23 cellular contexts compared by ENCODE assay signal in genomic region chr12:116204785-116205184, GRCh38.
"Had no signal": no experiment of that assay in that cellular context is flagged by ENCODE, and none has a peak within 500 bp of the region (broad histone marks: within the 10 kb centered on the region; RNA-seq: fewer than 3 reads in every experiment).

No MANE protein-coding gene starts in this region.

- H3K27me3 ChIP-seq: breast epithelium, heart left ventricle, pancreas, testis, vagina had no signal

- H3K9me3 Mint-ChIP-seq: activated naive CD8-positive, alpha-beta T cell treated with anti-CD3 and anti-CD28 coated beads for 36 hours; activated T-cell treated with anti-CD3 and anti-CD28 coated beads, Interleukin-2, amount 50 U/mL, for 4 hours; activated T-helper 2 cell treated with anti-CD3 and anti-CD28 coated beads, Interferon-gamma antibody, Interleukin-2, Interleukin-4, amounts not matched to agents 10 μg/mL and 5 μg/mL and 100 μg/mL, durations not matched to agents 14 hours and 24 hours and 36 hours; natural killer cell treated with Interleukin-12 subunit alpha and Interleukin-12 subunit beta and Interleukin-15 and Interleukin-18, amount 100 ng/mL, for 72 hours; type B pancreatic cell had no signal

- DNase-seq: activated CD4-positive, alpha-beta T cell treated with anti-CD3 and anti-CD28 coated beads, Interleukin-2, amount 50 U/mL, for 48 hours; activated CD8-positive, alpha-beta memory T cell treated with anti-CD3 and anti-CD28 coated beads, Interleukin-2, amount 50 U/mL, for 48 hours; activated naive CD4-positive, alpha-beta T cell treated with Interleukin-2 at 50 U/mL for 16 hours; activated naive CD8-positive, alpha-beta T cell treated with anti-CD3 and anti-CD28 coated beads for 36 hours; activated T-cell treated with anti-CD3 and anti-CD28 coated beads, Interleukin-2, amount 50 U/mL, for 4 hours; cerebellar nuclear complex; heart left ventricle; midbrain; pancreas; psoas muscle; right cardiac atrium; stimulated activated naive CD4-positive, alpha-beta T cell; T-helper 1 cell; T-helper 9 cell; testis had no signal

- H3K27me3 Mint-ChIP-seq: activated naive CD8-positive, alpha-beta T cell treated with anti-CD3 and anti-CD28 coated beads for 36 hours; natural killer cell treated with Interleukin-12 subunit alpha and Interleukin-12 subunit beta and Interleukin-15 and Interleukin-18, amount 100 ng/mL, for 72 hours; type B pancreatic cell had no signal

- H3K4me3 ChIP-seq: breast epithelium, coronary artery, heart left ventricle, pancreas, psoas muscle, testis, vagina had no signal

- H3K36me3 ChIP-seq: breast epithelium, pancreas, vagina had no signal

- H3K27ac Mint-ChIP-seq: activated T-helper 2 cell treated with anti-CD3 and anti-CD28 coated beads, Interferon-gamma antibody, Interleukin-2, Interleukin-4, amounts not matched to agents 10 μg/mL and 5 μg/mL and 100 μg/mL, durations not matched to agents 14 hours and 24 hours and 36 hours; natural killer cell treated with Interleukin-12 subunit alpha and Interleukin-12 subunit beta and Interleukin-15 and Interleukin-18, amount 100 ng/mL, for 72 hours; type B pancreatic cell had no signal

- H3K36me3 Mint-ChIP-seq: natural killer cell treated with Interleukin-12 subunit alpha and Interleukin-12 subunit beta and Interleukin-15 and Interleukin-18, amount 100 ng/mL, for 72 hours had no signal

- H3K27ac ChIP-seq: breast epithelium, coronary artery, epithelial cell of prostate, pancreas, vagina had no signal

- ATAC-seq: activated T-cell treated with anti-CD3 and anti-CD28 coated beads, Interleukin-2, amount 50 U/mL, for 4 hours; left lobe of liver; natural killer cell treated with Interleukin-12 subunit alpha and Interleukin-12 subunit beta and Interleukin-15 and Interleukin-18, amount 100 ng/mL, for 72 hours; pancreas had no signal

- H3K4me3 Mint-ChIP-seq: activated naive CD8-positive, alpha-beta T cell treated with anti-CD3 and anti-CD28 coated beads for 36 hours; activated T-cell treated with anti-CD3 and anti-CD28 coated beads, Interleukin-2, amount 50 U/mL, for 4 hours; natural killer cell treated with Interleukin-12 subunit alpha and Interleukin-12 subunit beta and Interleukin-15 and Interleukin-18, amount 100 ng/mL, for 72 hours; type B pancreatic cell had no signal

- H3K9me3 ChIP-seq: breast epithelium, heart left ventricle, pancreas, psoas muscle, testis, vagina had no signal
